ENCODE assay signal across 19 cellular contexts in the genomic region with DNA sequence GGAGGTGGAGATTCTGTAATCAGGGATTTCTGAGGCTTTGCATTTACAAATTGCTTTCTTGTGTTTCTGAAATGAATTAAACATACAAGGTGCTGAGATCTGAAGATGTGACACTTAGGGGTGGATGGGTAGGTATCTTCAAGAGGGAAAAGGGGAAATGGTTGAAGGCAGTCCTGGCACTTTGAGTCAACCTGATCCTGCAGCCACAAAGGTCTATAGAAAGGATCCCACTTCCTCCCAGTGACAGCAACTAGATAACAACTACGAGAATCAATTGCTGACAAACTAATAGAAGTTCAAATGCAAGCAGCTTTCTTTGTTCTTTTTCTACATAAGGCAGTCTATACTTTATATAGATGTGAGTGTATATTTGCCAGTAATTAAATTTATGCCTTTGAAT.
A peak's percentile ranks its signal among the peaks of the same experiment; 100 is the strongest.
DNase-seq lines count a peak whose midpoint lies in the region; ATAC-seq and TF ChIP-seq lines count a peak whose summit lies in the region.
"Had no signal": no experiment of that assay in that cellular context is flagged by ENCODE, and none has a peak within 500 bp of the region (broad histone marks: within the 10 kb centered on the region; RNA-seq: fewer than 3 reads in every experiment).

No MANE protein-coding gene starts in this region.

- H3K27ac ChIP-seq in GM23338 (ENCODE audit: low read depth), result no peak overlapping the region
- no peak overlapping the region for H3K27ac ChIP-seq in suprapubic skin
- H3K27ac ChIP-seq: GM23248, Peyer's patch had no signal

- H3K27me3 ChIP-seq in GM23338 (ENCODE audit: insufficient read depth) (peaks cover 40% of the 10 kb centered on the region), suprapubic skin (peaks cover 24% of the 10 kb centered on the region)
- H3K27me3 ChIP-seq: Peyer's patch had no signal

- H3K4me3 Mint-ChIP-seq in GM23338 (no peak overlapping the region), brain (peak overlapping the region; percentile 7 to 84 (median 76))
- H3K4me3 Mint-ChIP-seq in stimulated activated memory B cell treated with anti-CD40 and anti-IgM and Interleukin-4, amounts not matched to agents 10 μg/mL and 1 μg/mL and 100 μg/mL, for 72 hours, result no peak overlapping the region
- H3K4me3 Mint-ChIP-seq: CD4-positive, CD25-positive, alpha-beta regulatory T cell had no signal

- no peaks in the 10 kb centered on the region for H3F3A ChIP-seq in GM23338 (replicated peaks; ENCODE audit: low read depth)

- 50% methylated on average over 1 of the region's 1 CpG for WGBS in suprapubic skin

- no peak for TF ChIP-seq CTCF in GM23338 (conservative IDR thresholded peaks at IDR 0.05; ENCODE audit: low read depth in 2 of 2)
- TF ChIP-seq CTCF in brain (conservative IDR thresholded peaks at IDR 0.05), result no peak
- TF ChIP-seq CTCF in suprapubic skin (IDR thresholded peaks at IDR 0.05), result no peak

- peak overlapping the region; percentile 83; the same call in 1 of the 2 replicates for H3K4me3 ChIP-seq in GM23338
- H3K4me3 ChIP-seq in suprapubic skin, result no peak overlapping the region
- H3K4me3 ChIP-seq: GM23248, Peyer's patch had no signal

- peaks cover 17% of the 10 kb centered on the region for H3K4me1 Mint-ChIP-seq in GM23338
- H3K4me1 Mint-ChIP-seq in brain, result peaks cover 43% of the 10 kb centered on the region
- peaks cover 28% of the 10 kb centered on the region for H3K4me1 Mint-ChIP-seq in stimulated activated memory B cell treated with anti-CD40 and anti-IgM and Interleukin-4, amounts not matched to agents 10 μg/mL and 1 μg/mL and 100 μg/mL, for 72 hours

- no peak for DNase-seq in GM23338 (ENCODE audit: low spot score)
- peak; percentile 30 for DNase-seq in MV-4-11 (lab: John Stamatoyannopoulos, UW)
- DNase-seq in suprapubic skin (ENCODE audit: low spot score in 2 of 2), result no peak
- no peak for DNase-seq in NCI-H345 (lab: John Stamatoyannopoulos, UW)
- DNase-seq: Caco-2; CD4-positive, CD25-positive, alpha-beta regulatory T cell; DMS53; GM23248; KG1; NCI-H1092 treated with DMSO at 0.1 percent for 48 hours; NCI-H1694 treated with DMSO at 0.1 percent for 48 hours; NCI-H446 treated with DMSO at 0.1 percent for 48 hours; NCI-H748 treated with DMSO at 0.1 percent for 48 hours; Peyer's patch; T-cell had no signal

- H3K27ac Mint-ChIP-seq in GM23338, result no peak overlapping the region
- peak overlapping the region in 3 of 5 experiments; percentile 27 to 63 (median 42) for H3K27ac Mint-ChIP-seq in brain
- no peak overlapping the region for H3K27ac Mint-ChIP-seq in stimulated activated memory B cell treated with anti-CD40 and anti-IgM and Interleukin-4, amounts not matched to agents 10 μg/mL and 1 μg/mL and 100 μg/mL, for 72 hours
- H3K27ac Mint-ChIP-seq: CD4-positive, CD25-positive, alpha-beta regulatory T cell; T-cell had no signal

- H2AFZ ChIP-seq in GM23338, result no peak overlapping the region; the same call in 1 of the 2 replicates
- H2AFZ ChIP-seq: GM23248 had no signal

- TF ChIP-seq EP300 in suprapubic skin (IDR thresholded peaks at IDR 0.05), result no peak

- H3K9me3 Mint-ChIP-seq in GM23338 (no peaks in the 10 kb centered on the region), brain (no peaks in the 10 kb centered on the region)
- H3K9me3 Mint-ChIP-seq in stimulated activated memory B cell treated with anti-CD40 and anti-IgM and Interleukin-4, amounts not matched to agents 10 μg/mL and 1 μg/mL and 100 μg/mL, for 72 hours, result no peaks in the 10 kb centered on the region
- H3K9me3 Mint-ChIP-seq: CD4-positive, CD25-positive, alpha-beta regulatory T cell; T-cell had no signal

- no peaks in the 10 kb centered on the region for H3K79me2 ChIP-seq in GM23338 (replicated peaks; ENCODE audit: insufficient read depth)

- no peaks in the 10 kb centered on the region for H4K20me1 ChIP-seq in GM23338 (replicated peaks; ENCODE audit: insufficient read depth)

- H3K36me3 ChIP-seq in GM23338 (ENCODE audit: insufficient read depth) (no peaks in the 10 kb centered on the region), suprapubic skin (no peaks in the 10 kb centered on the region)
- H3K36me3 ChIP-seq: Peyer's patch had no signal

- H3K4me1 ChIP-seq in GM23338 (ENCODE audit: insufficient read depth), result peaks cover 31% of the 10 kb centered on the region
- H3K4me1 ChIP-seq in suprapubic skin, result peaks cover 15% of the 10 kb centered on the region
- H3K4me1 ChIP-seq: Caco-2, Peyer's patch had no signal

- TF ChIP-seq POLR2A in suprapubic skin (IDR thresholded peaks at IDR 0.05), result no peak

- no peaks in the 10 kb centered on the region for H3K9me2 ChIP-seq in GM23338 (ENCODE audit: insufficient read depth)

- H3K27me3 Mint-ChIP-seq in GM23338 (ENCODE audit: insufficient read depth, low read depth, poor library complexity), result peaks cover 3% of the 10 kb centered on the region
- peaks cover 18% of the 10 kb centered on the region for H3K27me3 Mint-ChIP-seq in brain
- H3K27me3 Mint-ChIP-seq in stimulated activated memory B cell treated with anti-CD40 and anti-IgM and Interleukin-4, amounts not matched to agents 10 μg/mL and 1 μg/mL and 100 μg/mL, for 72 hours, result peaks cover 37% of the 10 kb centered on the region

- peak overlapping the region; percentile 87 for H3K4me2 ChIP-seq in GM23338

- no peaks in the 10 kb centered on the region for H3K36me3 Mint-ChIP-seq in GM23338 (ENCODE audit: low read depth)
- no peaks in the 10 kb centered on the region for H3K36me3 Mint-ChIP-seq in brain
- H3K36me3 Mint-ChIP-seq in stimulated activated memory B cell treated with anti-CD40 and anti-IgM and Interleukin-4, amounts not matched to agents 10 μg/mL and 1 μg/mL and 100 μg/mL, for 72 hours, result no peaks in the 10 kb centered on the region
- H3K36me3 Mint-ChIP-seq: CD4-positive, CD25-positive, alpha-beta regulatory T cell; T-cell had no signal

- ATAC-seq in GM23338 (no peak), HG03442 (IDR thresholded peaks at IDR 0.05; ENCODE audit: unreplicated experiment) (no peak)
- peak; percentile 63 for ATAC-seq in stimulated activated memory B cell treated with anti-CD40 and anti-IgM and Interleukin-4, amounts not matched to agents 10 μg/mL and 1 μg/mL and 100 μg/mL, for 72 hours
- ATAC-seq: Right ventricle myocardium inferior, T-cell had no signal

- H3K9me3 ChIP-seq in suprapubic skin, result no peaks in the 10 kb centered on the region
- H3K9me3 ChIP-seq: Caco-2, Peyer's patch had no signal

TF ChIP-seq in GM23338, 12 proteins besides CTCF, POLR2A, EP300 and RAD21:
- TF ChIP-seq EZH2phosphoT487 (IDR thresholded peaks at IDR 0.05; ENCODE audit: unreplicated experiment) (no peak), ZNF114 (CRISPR knock-in tag; IDR thresholded peaks at IDR 0.05) (no peak), STAT1 (IDR thresholded peaks at IDR 0.05; ENCODE audit: unreplicated experiment) (no peak), POLR2AphosphoS5 (IDR thresholded peaks at IDR 0.05; ENCODE audit: low read depth) (no peak)
- TF ChIP-seq, protein P1, sequence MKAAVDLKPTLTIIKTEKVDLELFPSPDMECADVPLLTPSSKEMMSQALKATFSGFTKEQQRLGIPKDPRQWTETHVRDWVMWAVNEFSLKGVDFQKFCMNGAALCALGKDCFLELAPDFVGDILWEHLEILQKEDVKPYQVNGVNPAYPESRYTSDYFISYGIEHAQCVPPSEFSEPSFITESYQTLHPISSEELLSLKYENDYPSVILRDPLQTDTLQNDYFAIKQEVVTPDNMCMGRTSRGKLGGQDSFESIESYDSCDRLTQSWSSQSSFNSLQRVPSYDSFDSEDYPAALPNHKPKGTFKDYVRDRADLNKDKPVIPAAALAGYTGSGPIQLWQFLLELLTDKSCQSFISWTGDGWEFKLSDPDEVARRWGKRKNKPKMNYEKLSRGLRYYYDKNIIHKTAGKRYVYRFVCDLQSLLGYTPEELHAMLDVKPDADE (IDR thresholded peaks at IDR 0.05), result no peak
- TF ChIP-seq, protein P2, sequence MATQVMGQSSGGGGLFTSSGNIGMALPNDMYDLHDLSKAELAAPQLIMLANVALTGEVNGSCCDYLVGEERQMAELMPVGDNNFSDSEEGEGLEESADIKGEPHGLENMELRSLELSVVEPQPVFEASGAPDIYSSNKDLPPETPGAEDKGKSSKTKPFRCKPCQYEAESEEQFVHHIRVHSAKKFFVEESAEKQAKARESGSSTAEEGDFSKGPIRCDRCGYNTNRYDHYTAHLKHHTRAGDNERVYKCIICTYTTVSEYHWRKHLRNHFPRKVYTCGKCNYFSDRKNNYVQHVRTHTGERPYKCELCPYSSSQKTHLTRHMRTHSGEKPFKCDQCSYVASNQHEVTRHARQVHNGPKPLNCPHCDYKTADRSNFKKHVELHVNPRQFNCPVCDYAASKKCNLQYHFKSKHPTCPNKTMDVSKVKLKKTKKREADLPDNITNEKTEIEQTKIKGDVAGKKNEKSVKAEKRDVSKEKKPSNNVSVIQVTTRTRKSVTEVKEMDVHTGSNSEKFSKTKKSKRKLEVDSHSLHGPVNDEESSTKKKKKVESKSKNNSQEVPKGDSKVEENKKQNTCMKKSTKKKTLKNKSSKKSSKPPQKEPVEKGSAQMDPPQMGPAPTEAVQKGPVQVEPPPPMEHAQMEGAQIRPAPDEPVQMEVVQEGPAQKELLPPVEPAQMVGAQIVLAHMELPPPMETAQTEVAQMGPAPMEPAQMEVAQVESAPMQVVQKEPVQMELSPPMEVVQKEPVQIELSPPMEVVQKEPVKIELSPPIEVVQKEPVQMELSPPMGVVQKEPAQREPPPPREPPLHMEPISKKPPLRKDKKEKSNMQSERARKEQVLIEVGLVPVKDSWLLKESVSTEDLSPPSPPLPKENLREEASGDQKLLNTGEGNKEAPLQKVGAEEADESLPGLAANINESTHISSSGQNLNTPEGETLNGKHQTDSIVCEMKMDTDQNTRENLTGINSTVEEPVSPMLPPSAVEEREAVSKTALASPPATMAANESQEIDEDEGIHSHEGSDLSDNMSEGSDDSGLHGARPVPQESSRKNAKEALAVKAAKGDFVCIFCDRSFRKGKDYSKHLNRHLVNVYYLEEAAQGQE (IDR thresholded peaks at IDR 0.05; ENCODE audit: unreplicated experiment), result no peak

Comparison
In these comparisons a context has a peak if more than half of its experiments do, and no peak if none do; other contexts are left out.
1. H3K27ac Mint-ChIP-seq: peak in brain (3 of 5); none in GM23338 (single experiment) and stimulated activated memory B cell treated with anti-CD40 and anti-IgM and Interleukin-4, amounts not matched to agents 10 μg/mL and 1 μg/mL and 100 μg/mL, for 72 hours (single experiment).
2. H3K4me3 Mint-ChIP-seq: peak in brain (5 of 5); none in GM23338 (single experiment) and stimulated activated memory B cell treated with anti-CD40 and anti-IgM and Interleukin-4, amounts not matched to agents 10 μg/mL and 1 μg/mL and 100 μg/mL, for 72 hours (single experiment).